Comparison of ENCODE assay signal across 2 cellular contexts in genomic region chr3:45597166-45597565, GRCh38.
TF ChIP-seq lines count a peak whose summit lies in the region.

No MANE protein-coding gene starts in this region.

TF ChIP-seq in SK-N-SH, 30 proteins besides CTCF, POLR2A, EP300 and RAD21 (continued from another document):
- TF ChIP-seq GABPA (IDR thresholded peaks at IDR 0.05; ENCODE audit: low read depth) (no peak), PBX3 (IDR thresholded peaks at IDR 0.05) (no peak), ELF1 (IDR thresholded peaks at IDR 0.05) (no peak), NFIC (IDR thresholded peaks at IDR 0.05; ENCODE audit: borderline replicate concordance) (no peak), EZH2phosphoT487 (IDR thresholded peaks at IDR 0.05; ENCODE audit: borderline replicate concordance, low read depth) (no peak), TCF12 (IDR thresholded peaks at IDR 0.05) (no peak), ZBTB33 (IDR thresholded peaks at IDR 0.05; ENCODE audit: borderline replicate concordance, low read depth) (no peak)

TF ChIP-seq in SK-N-SH treated with all-trans-retinoic acid at 6 μM for 48 hours, 23 proteins besides CTCF, POLR2A, EP300 and RAD21 (continued from another document):
- TF ChIP-seq ARNTL (CRISPR knock-in tag; IDR thresholded peaks at IDR 0.05; ENCODE audit: borderline replicate concordance, low read depth), result no peak
- TF ChIP-seq PATZ1 (CRISPR knock-in tag; IDR thresholded peaks at IDR 0.05; ENCODE audit: borderline replicate concordance), result no peak
- no peak for TF ChIP-seq GLIS3 (CRISPR knock-in tag; IDR thresholded peaks at IDR 0.05)
- TF ChIP-seq ZFP3 (CRISPR knock-in tag; IDR thresholded peaks at IDR 0.05), result no peak
